Comparison of ENCODE assay signal across 11 cellular contexts in the genomic region with DNA sequence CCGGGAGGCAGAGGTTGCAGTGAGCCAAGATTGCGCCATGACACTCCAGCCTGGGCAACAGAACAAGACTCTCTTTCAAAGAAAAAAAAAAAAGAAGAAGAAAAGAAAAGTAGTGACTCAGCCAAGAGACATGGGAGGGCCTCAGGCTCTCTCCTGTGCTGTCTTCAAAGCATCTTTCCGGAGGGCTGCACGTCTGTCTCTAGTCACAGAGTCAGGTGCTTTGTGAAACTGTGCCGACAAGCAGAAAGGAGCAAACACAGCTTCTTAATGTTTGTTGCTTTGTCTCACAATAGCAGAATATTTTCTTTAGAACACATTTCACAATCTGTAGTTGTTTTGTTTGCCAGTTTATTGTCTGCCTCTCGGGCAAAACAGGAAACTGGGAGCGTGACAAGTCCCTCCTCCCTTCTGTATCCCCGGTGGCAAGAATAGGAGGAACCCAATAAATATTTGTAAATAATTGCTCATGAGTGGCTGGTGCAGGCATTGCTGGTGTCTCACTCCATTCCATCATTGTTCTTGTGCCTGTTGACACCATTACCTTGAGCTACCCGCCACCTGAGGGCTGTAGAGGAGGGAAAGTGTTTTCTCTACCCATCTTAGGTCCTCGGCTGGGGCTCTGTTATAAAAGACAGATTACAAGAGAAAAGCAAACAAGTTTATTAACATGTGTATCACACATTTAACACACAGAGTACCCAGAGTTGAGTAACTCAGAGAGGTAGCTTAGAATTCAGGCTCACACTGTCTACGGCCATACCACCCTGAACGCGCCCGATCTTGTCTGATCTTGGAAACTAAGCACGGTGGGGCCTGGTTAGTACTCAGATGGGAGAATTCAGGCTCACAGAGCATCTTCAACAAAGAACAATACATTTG. TPM values are rescaled to one million over a fixed set of nuclear protein-coding genes. Genes with fewer than 3 reads are reported as not detected.
A peak's percentile ranks its signal among the peaks of the same experiment; 100 is the strongest.
DNase-seq lines count a peak whose midpoint lies in the region; ATAC-seq and TF ChIP-seq lines count a peak whose summit lies in the region.
"Had no signal": no experiment of that assay in that cellular context is flagged by ENCODE, and none has a peak within 500 bp of the region (broad histone marks: within the 10 kb centered on the region; RNA-seq: fewer than 3 reads in every experiment).

No MANE protein-coding gene starts in this region.

- H3K9me3 ChIP-seq in PC-3 (ENCODE audit: low read length) (no peaks in the 10 kb centered on the region), suprapubic skin (no peaks in the 10 kb centered on the region)

- no peak overlapping the region for H3K27ac ChIP-seq in PC-3 (ENCODE audit: low read length)
- peak overlapping the region; percentile 53 for H3K27ac ChIP-seq in suprapubic skin

- H3K4me1 ChIP-seq in PC-3 (ENCODE audit: insufficient read depth, low read length) (peaks cover 13% of the 10 kb centered on the region), suprapubic skin (peaks cover 19% of the 10 kb centered on the region)

- CTCF ChIA-PET in activated CD8-positive, alpha-beta T cell treated with anti-CD3 and anti-CD28 coated beads for 36 hours (lab: Charles Lee): interaction anchor here (0.7 to 2.6 kb wide), 8 partner anchors 14 to 866 kb away, joined by 3 to 12 read pairs (median 3); no protein-coding TSS in a partner anchor
- CTCF ChIA-PET in activated CD8-positive, alpha-beta T cell treated with anti-CD3 and anti-CD28 coated beads, Interleukin-2, amount 10 ng/mL, durations not matched to agents 7 days and 5 days (lab: Charles Lee): interaction anchor here (0.8 to 2.2 kb wide), 3 partner anchors 22 to 69 kb away, joined by 4 to 7 read pairs (median 4); partner anchors contain the start of gene JUP
- CTCF ChIA-PET in PC-3 (lab: Charles Lee): interaction anchor here (0.7 to 1.4 kb wide), 3 partner anchors 22 to 831 kb away, joined by 3 to 4 read pairs (median 3); no protein-coding TSS in a partner anchor

- H3K9ac ChIP-seq in PC-3 (ENCODE audit: low read length): no peak overlapping the region

- H3K27ac Mint-ChIP-seq in activated CD8-positive, alpha-beta T cell treated with anti-CD3 and anti-CD28 coated beads for 36 hours: no peak overlapping the region
- H3K27ac Mint-ChIP-seq in activated CD8-positive, alpha-beta T cell treated with anti-CD3 and anti-CD28 coated beads, Interleukin-2, amount 10 ng/mL, durations not matched to agents 7 days and 5 days: no peak overlapping the region
- H3K27ac Mint-ChIP-seq in osteocyte (ENCODE audit: unreplicated experiment): no peak overlapping the region
- H3K27ac Mint-ChIP-seq: progenitor cell of endocrine pancreas had no signal

- WGBS in suprapubic skin: 41% methylated on average over 15 of the region's 15 CpGs

- no peak overlapping the region for H3K4me3 Mint-ChIP-seq in activated CD8-positive, alpha-beta T cell treated with anti-CD3 and anti-CD28 coated beads for 36 hours
- no peak overlapping the region for H3K4me3 Mint-ChIP-seq in activated CD8-positive, alpha-beta T cell treated with anti-CD3 and anti-CD28 coated beads, Interleukin-2, amount 10 ng/mL, durations not matched to agents 7 days and 5 days
- H3K4me3 Mint-ChIP-seq in osteocyte (ENCODE audit: unreplicated experiment): no peak overlapping the region

- no peak for TF ChIP-seq CTCF in activated CD8-positive, alpha-beta T cell treated with anti-CD3 and anti-CD28 coated beads for 36 hours (IDR thresholded peaks at IDR 0.05)
- TF ChIP-seq CTCF in PC-3 (conservative IDR thresholded peaks at IDR 0.05; ENCODE audit: low read depth, low read length) (no peak), epithelial cell of esophagus (IDR thresholded peaks at IDR 0.05; ENCODE audit: insufficient read depth, low read depth, low read length, missing control alignments) (no peak), suprapubic skin (IDR thresholded peaks at IDR 0.05) (no peak), osteocyte (IDR thresholded peaks at IDR 0.05) (no peak)

- peak; percentile 84 for ATAC-seq in activated CD8-positive, alpha-beta T cell treated with anti-CD3 and anti-CD28 coated beads for 36 hours
- no peak for ATAC-seq in activated CD8-positive, alpha-beta T cell treated with anti-CD3 and anti-CD28 coated beads, Interleukin-2, amount 10 ng/mL, durations not matched to agents 7 days and 5 days
- peak; percentile 83 for ATAC-seq in PC-3
- ATAC-seq in GM18498 (IDR thresholded peaks at IDR 0.05; ENCODE audit: unreplicated experiment): no peak

- POLR2A ChIA-PET in activated CD8-positive, alpha-beta T cell treated with anti-CD3 and anti-CD28 coated beads for 36 hours (lab: Charles Lee): interaction anchor here (3.2 kb wide), 1 partner anchor 28 kb away, joined by 13 read pairs; the partner anchor contains the start of gene EIF1
- POLR2A ChIA-PET in activated CD8-positive, alpha-beta T cell treated with anti-CD3 and anti-CD28 coated beads, Interleukin-2, amount 10 ng/mL, durations not matched to agents 7 days and 5 days (lab: Charles Lee): interaction anchor here (2.4 kb wide), 1 partner anchor 29 kb away, joined by 6 read pairs; the partner anchor contains the start of gene EIF1
- POLR2A ChIA-PET in PC-3 (lab: Charles Lee; ENCODE audit: unreplicated experiment): interaction anchor here (0.5 to 0.7 kb wide), 2 partner anchors 55 to 95 kb away, joined by 3 to 5 read pairs; no protein-coding TSS in a partner anchor

- H2AFZ ChIP-seq in PC-3 (ENCODE audit: low read length): peak overlapping the region; percentile 55

- no peaks in the 10 kb centered on the region for H3K9me2 ChIP-seq in PC-3 (replicated peaks; ENCODE audit: low read length)

- H4K20me1 ChIP-seq in PC-3 (ENCODE audit: low read length): no peaks in the 10 kb centered on the region

- no peaks in the 10 kb centered on the region for H3F3A ChIP-seq in PC-3 (ENCODE audit: low read length, unreplicated experiment)

- H3K36me3 Mint-ChIP-seq in activated CD8-positive, alpha-beta T cell treated with anti-CD3 and anti-CD28 coated beads for 36 hours (ENCODE audit: low read depth): no peaks in the 10 kb centered on the region
- no peaks in the 10 kb centered on the region for H3K36me3 Mint-ChIP-seq in activated CD8-positive, alpha-beta T cell treated with anti-CD3 and anti-CD28 coated beads, Interleukin-2, amount 10 ng/mL, durations not matched to agents 7 days and 5 days (ENCODE audit: low read depth)
- H3K36me3 Mint-ChIP-seq in osteocyte (ENCODE audit: unreplicated experiment): no peaks in the 10 kb centered on the region
- H3K36me3 Mint-ChIP-seq: CD4-positive, alpha-beta memory T cell had no signal

- H3K4me3 ChIP-seq in PC-3 (ENCODE audit: low read length) (peak overlapping the region; percentile 35), epithelial cell of esophagus (ENCODE audit: low read length) (no peak overlapping the region), suprapubic skin (no peak overlapping the region)

- H3K36me3 ChIP-seq in PC-3 (ENCODE audit: low read depth, low read length) (no peaks in the 10 kb centered on the region), suprapubic skin (no peaks in the 10 kb centered on the region)

- H3K27me3 Mint-ChIP-seq in activated CD8-positive, alpha-beta T cell treated with anti-CD3 and anti-CD28 coated beads for 36 hours: peaks cover 5% of the 10 kb centered on the region
- H3K27me3 Mint-ChIP-seq in activated CD8-positive, alpha-beta T cell treated with anti-CD3 and anti-CD28 coated beads, Interleukin-2, amount 10 ng/mL, durations not matched to agents 7 days and 5 days (ENCODE audit: low read depth): peaks cover 9% of the 10 kb centered on the region
- peaks cover 29% of the 10 kb centered on the region for H3K27me3 Mint-ChIP-seq in osteocyte (ENCODE audit: unreplicated experiment)

- intact Hi-C loops in activated CD8-positive, alpha-beta T cell treated with anti-CD3 and anti-CD28 coated beads for 36 hours (cut with micrococcal nuclease): no loop called here
- intact Hi-C loops in PC-3 (cut with micrococcal nuclease): no loop called here

- BruUV-seq in PC-3 (replicated peaks; lab: Mats Ljungman, UMichigan): no TSS peak

- H3K9me3 Mint-ChIP-seq in activated CD8-positive, alpha-beta T cell treated with anti-CD3 and anti-CD28 coated beads for 36 hours: no peaks in the 10 kb centered on the region
- H3K9me3 Mint-ChIP-seq in activated CD8-positive, alpha-beta T cell treated with anti-CD3 and anti-CD28 coated beads, Interleukin-2, amount 10 ng/mL, durations not matched to agents 7 days and 5 days (ENCODE audit: insufficient read depth): no peaks in the 10 kb centered on the region
- no peaks in the 10 kb centered on the region for H3K9me3 Mint-ChIP-seq in osteocyte (ENCODE audit: unreplicated experiment)
- H3K9me3 Mint-ChIP-seq: CD4-positive, alpha-beta memory T cell had no signal

- no peak for TF ChIP-seq POLR2A in suprapubic skin (IDR thresholded peaks at IDR 0.05)

- no peak for TF ChIP-seq EP300 in suprapubic skin (IDR thresholded peaks at IDR 0.05)

- DNase-seq in activated CD8-positive, alpha-beta T cell treated with anti-CD3 and anti-CD28 coated beads for 36 hours: peak; percentile 33
- DNase-seq in activated CD8-positive, alpha-beta T cell treated with anti-CD3 and anti-CD28 coated beads, Interleukin-2, amount 10 ng/mL, durations not matched to agents 7 days and 5 days: no peak
- DNase-seq in PC-3: peak; percentile 57
- peak; percentile 94 for DNase-seq in epithelial cell of esophagus (ENCODE audit: low read depth)
- DNase-seq in suprapubic skin (ENCODE audit: low spot score in 2 of 2): no peak
- no peak for DNase-seq in osteocyte (ENCODE audit: extremely low spot score, unreplicated experiment)
- DNase-seq in T-helper 9 cell: no peak
- DNase-seq: NCI-H1092 treated with DMSO at 0.1 percent for 48 hours had no signal

- H3K27me3 ChIP-seq in PC-3 (ENCODE audit: low read length) (no peaks in the 10 kb centered on the region), suprapubic skin (no peaks in the 10 kb centered on the region)

- peak overlapping the region; percentile 67 for H3K4me2 ChIP-seq in PC-3 (ENCODE audit: low read length)

- peaks cover 8% of the 10 kb centered on the region for H3K4me1 Mint-ChIP-seq in activated CD8-positive, alpha-beta T cell treated with anti-CD3 and anti-CD28 coated beads for 36 hours (ENCODE audit: low read depth)
- peaks cover 5% of the 10 kb centered on the region for H3K4me1 Mint-ChIP-seq in activated CD8-positive, alpha-beta T cell treated with anti-CD3 and anti-CD28 coated beads, Interleukin-2, amount 10 ng/mL, durations not matched to agents 7 days and 5 days (ENCODE audit: low read depth)
- no peaks in the 10 kb centered on the region for H3K4me1 Mint-ChIP-seq in osteocyte (ENCODE audit: unreplicated experiment)

- H3K79me2 ChIP-seq in PC-3 (ENCODE audit: low read length): no peaks in the 10 kb centered on the region

RNA-seq across cellular contexts. Expression of gene GAST, which starts 5.5 kb away (rescaled TPM):
- total RNA-seq in activated CD8-positive, alpha-beta T cell treated with anti-CD3 and anti-CD28 coated beads for 36 hours: not detected
- total RNA-seq in activated CD8-positive, alpha-beta T cell treated with anti-CD3 and anti-CD28 coated beads, Interleukin-2, amount 10 ng/mL, durations not matched to agents 7 days and 5 days: not detected
- not detected in 2 replicates for total RNA-seq in PC-3 (2014; rRNA removed)
- not detected for total RNA-seq in suprapubic skin
- not detected in 2 replicates for total RNA-seq in osteocyte
- total RNA-seq: CD4-positive, alpha-beta memory T cell had no signal

RNA-seq across cellular contexts. Expression of gene HAP1, which starts 16.8 kb away (rescaled TPM):
- total RNA-seq in activated CD8-positive, alpha-beta T cell treated with anti-CD3 and anti-CD28 coated beads for 36 hours: under 1 TPM; 0.07 to 0.09 TPM
- total RNA-seq in activated CD8-positive, alpha-beta T cell treated with anti-CD3 and anti-CD28 coated beads, Interleukin-2, amount 10 ng/mL, durations not matched to agents 7 days and 5 days: under 1 TPM; 0.08 to 0.11 TPM
- total RNA-seq in PC-3 (2014; rRNA removed): 1.2 and 1.4 TPM in 2 replicates
- 1 to 10 TPM; 1.0 to 9.3 (median 1.2) TPM for total RNA-seq in suprapubic skin
- total RNA-seq in osteocyte: 0.11 and 0.24 TPM in 2 replicates

RNA-seq across cellular contexts. Expression of gene EIF1, which starts 29.0 kb away (rescaled TPM):
- total RNA-seq in activated CD8-positive, alpha-beta T cell treated with anti-CD3 and anti-CD28 coated beads for 36 hours: 100 to 1,000 TPM; 924 to 930 TPM
- total RNA-seq in activated CD8-positive, alpha-beta T cell treated with anti-CD3 and anti-CD28 coated beads, Interleukin-2, amount 10 ng/mL, durations not matched to agents 7 days and 5 days: 100 to 1,000 TPM; 661 to 670 TPM
- total RNA-seq in PC-3 (2014; rRNA removed) (88.7 and 95.9 TPM in 2 replicates), suprapubic skin (100 to 1,000 TPM; 238 to 471 (median 430) TPM), osteocyte (1,019 and 1,057 TPM in 2 replicates)

Comparison
In these comparisons a context has a peak if more than half of its experiments do, and no peak if none do; other contexts are left out.
1. ATAC-seq: peak in activated CD8-positive, alpha-beta T cell treated with anti-CD3 and anti-CD28 coated beads for 36 hours (single experiment) and PC-3 (single experiment); none in activated CD8-positive, alpha-beta T cell treated with anti-CD3 and anti-CD28 coated beads, Interleukin-2, amount 10 ng/mL, durations not matched to agents 7 days and 5 days (single experiment) and GM18498 (single experiment).
2. DNase-seq: peak in activated CD8-positive, alpha-beta T cell treated with anti-CD3 and anti-CD28 coated beads for 36 hours (single experiment), PC-3 (single experiment) and epithelial cell of esophagus (single experiment); none in activated CD8-positive, alpha-beta T cell treated with anti-CD3 and anti-CD28 coated beads, Interleukin-2, amount 10 ng/mL, durations not matched to agents 7 days and 5 days (single experiment), suprapubic skin (0 of 2), osteocyte (single experiment) and T-helper 9 cell (single experiment).